11 cellular contexts compared by ENCODE assay signal in genomic region chr11:61258546-61258945, GRCh38. TPM values are rescaled to one million over a fixed set of nuclear protein-coding genes. Genes with fewer than 3 reads are reported as not detected.
"Had no signal": no experiment of that assay in that cellular context is flagged by ENCODE, and none has a peak within 500 bp of the region (broad histone marks: within the 10 kb centered on the region; RNA-seq: fewer than 3 reads in every experiment).

No MANE protein-coding gene starts in this region.

- H2AFZ ChIP-seq: GM23248 had no signal

- DNase-seq: GM23248, GOT3, H7, HFFc6, KG1 had no signal

- ATAC-seq: HCT116, K562 had no signal

- H3K27ac ChIP-seq: GM23248 had no signal

- H3K4me3 ChIP-seq: GM23248, HAP-1, K562 had no signal

- H3K4me1 ChIP-seq: HAP-1 had no signal

- H3K9ac ChIP-seq: GM23248 had no signal

- FAIRE-seq: HTR-8/SVneo, K562 had no signal

- H3K36me3 ChIP-seq: HAP-1 had no signal

- H3K9me3 ChIP-seq: HAP-1 had no signal

RNA-seq across cellular contexts. Expression of gene PGA5, which starts 17.6 kb away (rescaled TPM):
- total RNA-seq: GM23248, H4, HFFc6, HT-29, K562 had no signal
- polyA plus RNA-seq: GM23248, K562 had no signal

RNA-seq across cellular contexts. Expression of gene PGA4, which starts 36.4 kb away (rescaled TPM):
- total RNA-seq: GM23248, H4, HFFc6, HT-29, K562 had no signal
- polyA plus RNA-seq: K562 had no signal

RNA-seq across cellular contexts. Expression of gene VWCE, which starts 36.6 kb away (rescaled TPM):
- total RNA-seq: HT-29 had no signal

RNA-seq across cellular contexts. Expression of gene PGA3, which starts 55.2 kb away (rescaled TPM):
- total RNA-seq: GM23248, H4, H7, HT-29 had no signal
- polyA plus RNA-seq: GM23248, K562 had no signal
